8 cellular contexts compared by ENCODE assay signal in the genomic region with DNA sequence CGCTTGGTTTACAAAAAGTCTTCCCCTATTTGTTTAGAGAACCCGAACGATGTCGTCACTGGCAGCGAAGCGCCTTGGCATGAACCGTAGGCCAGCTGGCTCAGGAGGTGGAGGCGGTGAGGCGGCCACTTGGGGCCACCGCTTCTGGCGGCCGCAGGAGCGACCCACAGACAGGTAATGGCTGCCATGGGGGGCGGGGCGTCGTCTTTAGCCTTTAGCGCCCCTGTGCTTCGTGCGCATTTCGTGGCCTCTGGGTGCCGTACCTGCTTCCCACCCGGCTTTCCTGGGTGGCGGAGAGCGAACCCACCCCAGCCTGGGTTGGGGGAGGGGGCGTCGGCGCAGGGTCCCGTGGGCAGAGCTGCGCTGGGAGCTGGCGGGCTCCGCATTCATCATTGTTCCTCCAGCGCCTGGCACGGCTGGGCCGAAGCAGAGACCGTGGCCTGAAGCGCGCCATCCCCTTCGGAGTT. TPM values are rescaled to one million over a fixed set of nuclear protein-coding genes. Genes with fewer than 3 reads are reported as not detected.
DNase-seq lines count a peak whose midpoint lies in the region; ATAC-seq and TF ChIP-seq lines count a peak whose summit lies in the region.

No MANE protein-coding gene starts in this region.

- no peak overlapping the region for H4K91ac ChIP-seq in neuronal stem cell (ENCODE audit: low read depth, low read length, poor library complexity)

- peak overlapping the region; percentile 79 for H2BK12ac ChIP-seq in neuronal stem cell (ENCODE audit: low read length)

- H3K9me3 ChIP-seq in HAP-1 (no peaks in the 10 kb centered on the region), PC-9 (ENCODE audit: insufficient read depth, low read depth) (no peaks in the 10 kb centered on the region), neuronal stem cell (replicated peaks in 1 of 2; ENCODE audit: control insufficient read depth in 2 of 2, insufficient read depth in 1 of 2, low read depth in 1 of 2, low read length in 2 of 2) (no peaks in the 10 kb centered on the region)

- POLR2A ChIA-PET in PC-9 (lab: Charles Lee; ENCODE audit: unreplicated experiment) = interaction anchor here (0.5 to 0.9 kb wide), 3 partner anchors 36 to 388 kb away, joined by 10 to 22 read pairs (median 11); partner anchors contain the start of gene TCN2

- H3K4me3 ChIP-seq in HAP-1 (peak overlapping the region; percentile 51), PC-9 (peak overlapping the region; percentile 64), neuronal stem cell (ENCODE audit: low read length in 2 of 2) (peak overlapping the region; percentile 58 to 83)

- no peak overlapping the region for H2BK5ac ChIP-seq in neuronal stem cell (ENCODE audit: low read length)

- peaks cover 6% of the 10 kb centered on the region for H3K4me1 ChIP-seq in HAP-1
- H3K4me1 ChIP-seq in PC-9 (replicated peaks; ENCODE audit: insufficient read depth) = peaks cover 9% of the 10 kb centered on the region; the same call in 1 of the 2 replicates
- peaks cover 2 to 3% of the 10 kb centered on the region in 2 donors for H3K4me1 ChIP-seq in neuronal stem cell (ENCODE audit: control insufficient read depth in 2 of 2, insufficient read depth in 1 of 2, low read depth in 1 of 2, low read length in 2 of 2)

- H3K36me3 ChIP-seq in HAP-1 (replicated peaks) (no peaks in the 10 kb centered on the region), PC-9 (ENCODE audit: low read depth) (no peaks in the 10 kb centered on the region), neuronal stem cell (replicated peaks in 1 of 2; ENCODE audit: control insufficient read depth in 2 of 2, insufficient read depth in 2 of 2, low read length in 2 of 2) (no peaks in the 10 kb centered on the region)

- no peak overlapping the region for H4K8ac ChIP-seq in neuronal stem cell (ENCODE audit: low read depth, low read length)

- CTCF ChIA-PET in PC-9 (lab: Charles Lee) = interaction anchor here (1.3 kb wide), 1 partner anchor 59 kb away, joined by 4 read pairs; the partner anchor contains the start of gene SLC35E4

- intact Hi-C loops in PC-9 (cut with micrococcal nuclease; ENCODE audit: unreplicated experiment) = loop anchor here (1.0 to 2.0 kb wide), 2 partner anchors 25 to 60 kb away; no protein-coding TSS in a partner anchor

- H3K4me2 ChIP-seq in PC-9 = peak overlapping the region; percentile 80
- H3K4me2 ChIP-seq in neuronal stem cell (ENCODE audit: insufficient read depth, low read length, poor library complexity, severe bottlenecking) = peak overlapping the region; percentile 97

- H3K79me2 ChIP-seq in PC-9 (ENCODE audit: low read depth) = no peaks in the 10 kb centered on the region

- no peak for ATAC-seq in HG03378 (IDR thresholded peaks at IDR 0.05; ENCODE audit: unreplicated experiment)

- no peaks in the 10 kb centered on the region for H3K9me2 ChIP-seq in PC-9 (ENCODE audit: insufficient read depth)

- H3K27ac ChIP-seq in PC-9 (no peak overlapping the region), neuronal stem cell (replicated peaks; ENCODE audit: low read length) (no peak overlapping the region), temporal lobe (ENCODE audit: low read depth, low read length) (peak overlapping the region; percentile 95)

- H3K14ac ChIP-seq in neuronal stem cell (ENCODE audit: low read length) = peak overlapping the region; percentile 97

- peak overlapping the region; percentile 78 for H2BK15ac ChIP-seq in neuronal stem cell (ENCODE audit: low read length)

- peak overlapping the region; percentile 61 for H3K23ac ChIP-seq in neuronal stem cell (ENCODE audit: low read depth, low read length, poor library complexity)

- peak; percentile 57 for DNase-seq in AG08396 (ENCODE audit: low spot score)
- DNase-seq in HAP-1 (ENCODE audit: low spot score in 2 of 2) = peak; percentile 18 to 77
- DNase-seq in PC-9 = peak; percentile 59 to 70
- peak; percentile 33 for DNase-seq in activated gamma-delta T cell treated with anti-CD3 and anti-CD28 coated beads, Interleukin-2, amount 50 U/mL, for 16 hours (ENCODE audit: low read depth)
- peak; percentile 42 for DNase-seq in germinal center (ENCODE audit: low spot score)
- peak; percentile 40 for DNase-seq in neuronal stem cell (ENCODE audit: low spot score)

- peak overlapping the region; percentile 94 for H3K4ac ChIP-seq in neuronal stem cell (ENCODE audit: low read length)

- no CpG with 5 or more reads among the region's 38 CpGs for WGBS in neuronal stem cell (ENCODE audit: extremely low coverage in 2 of 2, insufficient read length in 2 of 2, insufficient replicate concordance in 1 of 2), 2 donors

- peak overlapping the region; percentile 43 for H2AK5ac ChIP-seq in neuronal stem cell (ENCODE audit: low read depth, low read length)

- no peak for TF ChIP-seq CTCF in PC-9 (conservative IDR thresholded peaks at IDR 0.05)

- H4K20me1 ChIP-seq in PC-9 (ENCODE audit: insufficient read depth) = no peaks in the 10 kb centered on the region; the same call in 1 of the 2 replicates

- peaks cover 4% of the 10 kb centered on the region for H3K79me1 ChIP-seq in neuronal stem cell (ENCODE audit: low read depth, low read length)

- peaks cover 8% of the 10 kb centered on the region for H3F3A ChIP-seq in PC-9 (ENCODE audit: insufficient read depth, low read depth)

- H3K18ac ChIP-seq in neuronal stem cell (ENCODE audit: low read length) = peak overlapping the region; percentile 99

- H2BK120ac ChIP-seq in neuronal stem cell (ENCODE audit: low read depth, low read length) = no peak overlapping the region

- in situ Hi-C loops in HAP-1 (cut with MboI; ENCODE audit: low sequenced_read_pairs) = no loop called here

- peak overlapping the region; percentile 94 for H3K9ac ChIP-seq in neuronal stem cell (ENCODE audit: low read depth, low read length, poor library complexity)

- BruUV-seq in PC-9 (replicated peaks; lab: Mats Ljungman, UMichigan) = no TSS peak

- peak overlapping the region; percentile 86 for H2AFZ ChIP-seq in PC-9
- H2AFZ ChIP-seq in neuronal stem cell (ENCODE audit: low read length) = peak overlapping the region; percentile 100

- H3K27me3 ChIP-seq in HAP-1 (ENCODE audit: low read depth) (no peaks in the 10 kb centered on the region), PC-9 (ENCODE audit: insufficient read depth, low read depth) (no peaks in the 10 kb centered on the region), neuronal stem cell (ENCODE audit: control insufficient read depth in 3 of 3, insufficient read depth in 3 of 3, low read depth in 1 of 3, low read length in 3 of 3) (peaks cover 4 to 49% (median 19%) of the 10 kb centered on the region in 3 experiments)

RNA-seq across cellular contexts. Expression of gene OSBP2, which starts 0.5 kb away (rescaled TPM):
- total RNA-seq in PC-9 (2021) = 7.1 and 9.2 TPM in 2 replicates
- 2.3 TPM for polyA plus RNA-seq in neuronal stem cell (2013, experiment 1 of 2)
- polyA plus RNA-seq in neuronal stem cell (2013, experiment 2 of 2) = 2.1 TPM
- 15.0 TPM for total RNA-seq in temporal lobe

RNA-seq across cellular contexts. Expression of gene DUSP18, which starts 26.5 kb away (rescaled TPM):
- total RNA-seq in PC-9 (2021) (9.9 and 11.0 TPM in 2 replicates), temporal lobe (21.9 TPM)
- polyA plus RNA-seq in neuronal stem cell (2013, experiment 1 of 2) = 4.9 TPM
- 4.9 TPM for polyA plus RNA-seq in neuronal stem cell (2013, experiment 2 of 2)

RNA-seq across cellular contexts. Expression of gene SLC35E4, which starts 58.6 kb away (rescaled TPM):
- 4.7 and 6.4 TPM in 2 replicates for total RNA-seq in PC-9 (2021)
- 4.1 TPM for polyA plus RNA-seq in neuronal stem cell (2013, experiment 1 of 2)
- 4.0 TPM for polyA plus RNA-seq in neuronal stem cell (2013, experiment 2 of 2)
- total RNA-seq in temporal lobe = 3.9 TPM
